In genomic region chr5:16750445-16750844, GRCh38 we compare ENCODE assay signal across 1 cellular context.
TF ChIP-seq lines count a peak whose summit lies in the region.

No MANE protein-coding gene starts in this region.

TF ChIP-seq in H1, 55 proteins besides CTCF, POLR2A, EP300 and RAD21:
- TF ChIP-seq NANOG (IDR thresholded peaks at IDR 0.05; ENCODE audit: insufficient read depth, low read depth, low read length, poor library complexity, severe bottlenecking), result no peak
- TF ChIP-seq, protein P1, sequence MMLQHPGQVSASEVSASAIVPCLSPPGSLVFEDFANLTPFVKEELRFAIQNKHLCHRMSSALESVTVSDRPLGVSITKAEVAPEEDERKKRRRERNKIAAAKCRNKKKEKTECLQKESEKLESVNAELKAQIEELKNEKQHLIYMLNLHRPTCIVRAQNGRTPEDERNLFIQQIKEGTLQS (IDR thresholded peaks at IDR 0.05; ENCODE audit: insufficient read depth, low read depth, low read length), result no peak
- no peak for TF ChIP-seq E2F6 (IDR thresholded peaks at IDR 0.05)
- TF ChIP-seq FOSL1 (IDR thresholded peaks at IDR 0.05; ENCODE audit: insufficient read depth, low read depth, low read length), result no peak
- TF ChIP-seq SIRT6 (IDR thresholded peaks at IDR 0.05; ENCODE audit: low read length), result no peak
- TF ChIP-seq CBX5 (IDR thresholded peaks at IDR 0.05; ENCODE audit: low read depth, low read length), result no peak
